In the genomic region with DNA sequence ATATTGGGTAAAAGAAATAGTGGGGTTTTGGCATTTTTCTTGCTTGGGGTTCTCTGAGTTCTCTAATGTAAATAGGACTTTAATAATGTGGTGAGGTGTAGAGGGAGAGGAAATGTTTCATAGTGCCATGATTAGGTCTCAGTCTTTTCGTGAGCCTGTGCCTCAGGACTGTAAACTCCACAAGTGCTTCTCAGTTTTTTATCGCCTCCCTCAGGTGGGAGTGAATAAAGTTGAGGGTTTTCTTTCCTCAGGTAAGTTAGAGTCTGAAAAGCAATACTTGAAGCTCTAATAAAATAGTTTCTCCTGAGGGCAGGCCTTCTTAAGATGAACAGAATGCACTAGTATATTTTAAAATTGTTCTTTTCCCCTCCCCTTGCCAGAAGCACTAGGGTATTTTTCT, we compare ENCODE assay signal across 35 cellular contexts.
"Had no signal": no experiment of that assay in that cellular context is flagged by ENCODE, and none has a peak within 500 bp of the region (broad histone marks: within the 10 kb centered on the region; RNA-seq: fewer than 3 reads in every experiment).

No MANE protein-coding gene starts in this region.

- H3K9me3 ChIP-seq: adrenal gland, body of pancreas, breast epithelium, SJCRH30, SK-N-SH had no signal

- H3K4me3 ChIP-seq: adrenal gland, body of pancreas, breast epithelium, SJCRH30 had no signal

- H3K9me2 ChIP-seq: SK-N-SH had no signal

- H3K27me3 Mint-ChIP-seq: activated CD4-positive, alpha-beta T cell treated with anti-CD3 and anti-CD28 coated beads for 36 hours; activated CD4-positive, alpha-beta T cell treated with anti-CD3 and anti-CD28 coated beads, Interleukin-2, amount 10 ng/mL, durations not matched to agents 7 days and 5 days; activated T-cell treated with anti-CD3 and anti-CD28 coated beads, Interleukin-2, amount 50 U/mL, for 24 hours had no signal

- H3K36me3 ChIP-seq: adrenal gland, breast epithelium, SJCRH30 had no signal

- FAIRE-seq: astrocyte, TTC549 had no signal

- H3K4me3 Mint-ChIP-seq: activated CD4-positive, alpha-beta T cell treated with anti-CD3 and anti-CD28 coated beads for 36 hours; activated CD4-positive, alpha-beta T cell treated with anti-CD3 and anti-CD28 coated beads, Interleukin-2, amount 10 ng/mL, durations not matched to agents 7 days and 5 days; activated CD8-positive, alpha-beta T cell treated with anti-CD3 and anti-CD28 coated beads, Interleukin-2, amount 10 ng/mL, durations not matched to agents 7 days and 5 days; activated naive CD4-positive, alpha-beta T cell treated with anti-CD3 and anti-CD28 coated beads for 36 hours; activated T-cell treated with anti-CD3 and anti-CD28 coated beads, Interleukin-2, amount 50 U/mL, for 24 hours; T-helper 1 cell treated with Interleukin-12 subunit alpha and Interleukin-12 subunit beta and Interleukin-4 antibody, amounts not matched to agents 30 μg/mL and 1 μg/mL, for 36 hours; T-helper 2 cell treated with Interferon-gamma antibody and Interleukin-4, amounts not matched to agents 5 μg/mL and 100 μg/mL, for 36 hours had no signal

- DNase-seq: activated CD4-positive, alpha-beta T cell treated with anti-CD3 and anti-CD28 coated beads for 36 hours; activated CD4-positive, alpha-beta T cell treated with anti-CD3 and anti-CD28 coated beads, Interleukin-2, amount 10 ng/mL, durations not matched to agents 7 days and 5 days; activated CD4-positive, alpha-beta T cell treated with anti-CD3 and anti-CD28 coated beads, Interleukin-2, amount 50 U/mL, for 48 hours; activated CD8-positive, alpha-beta T cell treated with anti-CD3 and anti-CD28 coated beads, Interleukin-2, amount 10 ng/mL, durations not matched to agents 7 days and 5 days; activated gamma-delta T cell treated with Interleukin-2 at 50 U/mL for 16 hours; activated naive CD4-positive, alpha-beta T cell treated with anti-CD3 and anti-CD28 coated beads for 36 hours; activated T-cell treated with anti-CD3 and anti-CD28 coated beads, Interleukin-2, amount 50 U/mL, for 24 hours; adrenal gland; body of pancreas; caudate nucleus; Karpas-422; KBM-7; NCI-H1092 treated with DMSO at 0.1 percent for 48 hours; NCI-H1417; NCI-H146; NCI-H187; NCI-H2029 treated with DMSO at 0.1 percent for 48 hours; NCI-H2107; NCI-H2171; NCI-H510A; NCI-H526; NCI-H748 treated with DMSO at 0.1 percent for 48 hours; NK-92 treated with Interleukin-12 subunit alpha and Interleukin-12 subunit beta, amount 100 ng/mL, for 24 hours; OCI-M1; SHP77; SJCRH30; SK-N-SH had no signal

- H3K4me2 ChIP-seq: SK-N-SH had no signal

- H3K4me1 ChIP-seq: adrenal gland, body of pancreas, breast epithelium, SJCRH30 had no signal

- H3K27me3 ChIP-seq: adrenal gland, body of pancreas, breast epithelium, SJCRH30 had no signal

- H3K4me1 Mint-ChIP-seq: activated CD4-positive, alpha-beta T cell treated with anti-CD3 and anti-CD28 coated beads for 36 hours; activated CD4-positive, alpha-beta T cell treated with anti-CD3 and anti-CD28 coated beads, Interleukin-2, amount 10 ng/mL, durations not matched to agents 7 days and 5 days had no signal

- H3K9ac ChIP-seq: SK-N-SH had no signal

- ATAC-seq: activated CD4-positive, alpha-beta T cell treated with anti-CD3 and anti-CD28 coated beads for 36 hours; activated CD4-positive, CD25-positive, alpha-beta regulatory T cell treated with anti-CD3 and anti-CD28 coated beads, Interleukin-2, amount 50 U/mL, for 24 hours; activated CD8-positive, alpha-beta T cell treated with anti-CD3 and anti-CD28 coated beads, Interleukin-2, amount 10 ng/mL, durations not matched to agents 7 days and 5 days; activated naive CD4-positive, alpha-beta T cell treated with anti-CD3 and anti-CD28 coated beads, Interleukin-2, amount 50 U/mL, for 72 hours; body of pancreas had no signal

- H3K27ac ChIP-seq: adrenal gland, body of pancreas, breast epithelium, SJCRH30 had no signal

- H3K27ac Mint-ChIP-seq: activated CD4-positive, alpha-beta T cell treated with anti-CD3 and anti-CD28 coated beads for 36 hours; activated CD4-positive, alpha-beta T cell treated with anti-CD3 and anti-CD28 coated beads, Interleukin-2, amount 10 ng/mL, durations not matched to agents 7 days and 5 days; activated CD8-positive, alpha-beta T cell treated with anti-CD3 and anti-CD28 coated beads, Interleukin-2, amount 10 ng/mL, durations not matched to agents 7 days and 5 days; activated naive CD4-positive, alpha-beta T cell treated with anti-CD3 and anti-CD28 coated beads for 36 hours; activated naive CD4-positive, alpha-beta T cell treated with anti-CD3 and anti-CD28 coated beads, Interleukin-2, amount 50 U/mL, for 72 hours; activated T-cell treated with anti-CD3 and anti-CD28 coated beads, Interleukin-2, amount 50 U/mL, for 24 hours; activated T-helper 2 cell treated with anti-CD3 and anti-CD28 coated beads, Interferon-gamma antibody, Interleukin-2, Interleukin-4, amounts not matched to agents 10 μg/mL and 5 μg/mL and 100 μg/mL, durations not matched to agents 14 hours and 24 hours and 36 hours; T-helper 1 cell treated with Interleukin-12 subunit alpha and Interleukin-12 subunit beta and Interleukin-4 antibody, amounts not matched to agents 30 μg/mL and 1 μg/mL, for 36 hours; T-helper 2 cell treated with Interferon-gamma antibody and Interleukin-4, amounts not matched to agents 5 μg/mL and 100 μg/mL, for 36 hours had no signal
